Comparison of ENCODE assay signal across 16 cellular contexts in genomic region chr11:59658036-59658435, GRCh38. TPM values are rescaled to one million over a fixed set of nuclear protein-coding genes. Genes with fewer than 3 reads are reported as not detected.
DNase-seq lines count a peak whose midpoint lies in the region; ATAC-seq and TF ChIP-seq lines count a peak whose summit lies in the region.
"Had no signal": no experiment of that assay in that cellular context is flagged by ENCODE, and none has a peak within 500 bp of the region (broad histone marks: within the 10 kb centered on the region; RNA-seq: fewer than 3 reads in every experiment).

No MANE protein-coding gene starts in this region.

- no peak overlapping the region for H2AFZ ChIP-seq in GM23338
- H2AFZ ChIP-seq: GM23248 had no signal

- no peaks in the 10 kb centered on the region for H3K27me3 ChIP-seq in GM23338 (ENCODE audit: insufficient read depth)
- H3K27me3 ChIP-seq: BE2C had no signal

- H3K9me2 ChIP-seq in GM23338 (ENCODE audit: insufficient read depth), result no peaks in the 10 kb centered on the region

- no peaks in the 10 kb centered on the region for H3F3A ChIP-seq in GM23338 (replicated peaks; ENCODE audit: low read depth)

- H3K36me3 ChIP-seq in GM23338 (ENCODE audit: insufficient read depth) (peaks cover 58% of the 10 kb centered on the region), mucosa of descending colon (ENCODE audit: low read depth) (peaks cover 20% of the 10 kb centered on the region)

- H3K27me3 Mint-ChIP-seq in activated T-cell treated with anti-CD3 and anti-CD28 coated beads, Interleukin-2, amount 50 U/mL, for 72 hours (ENCODE audit: low read depth), result no peaks in the 10 kb centered on the region
- H3K27me3 Mint-ChIP-seq in GM23338 (ENCODE audit: insufficient read depth, low read depth, poor library complexity), result peaks cover 4% of the 10 kb centered on the region
- H3K27me3 Mint-ChIP-seq: CD4-positive, CD25-positive, alpha-beta regulatory T cell; CD8-positive, alpha-beta memory T cell had no signal

- H4K20me1 ChIP-seq in GM23338 (replicated peaks; ENCODE audit: insufficient read depth), result peaks cover 4% of the 10 kb centered on the region

- no peak overlapping the region for H3K4me2 ChIP-seq in GM23338

- peaks cover 5% of the 10 kb centered on the region for H3K4me1 Mint-ChIP-seq in activated T-cell treated with anti-CD3 and anti-CD28 coated beads, Interleukin-2, amount 50 U/mL, for 72 hours (ENCODE audit: low read depth)
- H3K4me1 Mint-ChIP-seq in GM23338, result peaks cover 5% of the 10 kb centered on the region; the same call in 2 of the 3 replicates
- H3K4me1 Mint-ChIP-seq in stimulated activated effector memory CD8-positive, alpha-beta T cell treated with anti-CD3 and anti-CD28 coated beads, Interleukin-12 subunit alpha, Interleukin-12 subunit beta, amount 100 ng/mL, for 72 hours, result peaks cover 9% of the 10 kb centered on the region

- TF ChIP-seq CTCF in GM23338 (conservative IDR thresholded peaks at IDR 0.05; ENCODE audit: low read depth in 2 of 2) (no peak), mucosa of descending colon (IDR thresholded peaks at IDR 0.05) (no peak)

- H3K27ac ChIP-seq in GM23338 (ENCODE audit: low read depth), result no peak overlapping the region
- H3K27ac ChIP-seq: GM23248 had no signal

- H3K9me3 Mint-ChIP-seq in activated T-cell treated with anti-CD3 and anti-CD28 coated beads, Interleukin-2, amount 50 U/mL, for 72 hours, result no peaks in the 10 kb centered on the region
- H3K9me3 Mint-ChIP-seq in GM23338, result no peaks in the 10 kb centered on the region
- H3K9me3 Mint-ChIP-seq in stimulated activated effector memory CD8-positive, alpha-beta T cell treated with anti-CD3 and anti-CD28 coated beads, Interleukin-12 subunit alpha, Interleukin-12 subunit beta, amount 100 ng/mL, for 72 hours, result no peaks in the 10 kb centered on the region
- H3K9me3 Mint-ChIP-seq: CD4-positive, CD25-positive, alpha-beta regulatory T cell; CD8-positive, alpha-beta memory T cell had no signal

- DNase-seq in activated T-cell treated with anti-CD3 and anti-CD28 coated beads, Interleukin-2, amount 50 U/mL, for 72 hours, result no peak
- no peak for DNase-seq in activated T-cell treated with anti-CD3 and anti-CD28 coated beads, Interleukin-2, amount 50 U/mL, for 48 hours
- no peak for DNase-seq in GM23338 (ENCODE audit: low spot score)
- peak; percentile 3 to 4 for DNase-seq in dermis microvascular lymphatic vessel endothelial cell (ENCODE audit: low read depth in 2 of 2)
- no peak for DNase-seq in stimulated activated effector memory CD8-positive, alpha-beta T cell treated with anti-CD3 and anti-CD28 coated beads, Interleukin-12 subunit alpha, Interleukin-12 subunit beta, amount 100 ng/mL, for 72 hours (ENCODE audit: low spot score in 2 of 2)
- no peak for DNase-seq in mucosa of descending colon
- no peak for DNase-seq in central memory CD4-positive, alpha-beta T cell
- DNase-seq: BE2C; C1 segment of cervical spinal cord; CD4-positive, CD25-positive, alpha-beta regulatory T cell; CD8-positive, alpha-beta memory T cell; COR-L47; GM23248; HCEC 1CT had no signal

- no peaks in the 10 kb centered on the region; the same call in 1 of the 2 replicates for H3K79me2 ChIP-seq in GM23338 (replicated peaks; ENCODE audit: insufficient read depth)

- H3K9me3 ChIP-seq in mucosa of descending colon, result no peaks in the 10 kb centered on the region
- H3K9me3 ChIP-seq: BE2C had no signal

- intact Hi-C loops in mucosa of descending colon (cut with DNase I, micrococcal nuclease), result loop anchor here in 1 of 2 donors (10.0 kb wide), 1 partner anchor 53 kb away; no protein-coding TSS in a partner anchor

- H3K4me1 ChIP-seq in GM23338 (ENCODE audit: insufficient read depth) (peaks cover 8% of the 10 kb centered on the region), mucosa of descending colon (ENCODE audit: low read depth) (no peaks in the 10 kb centered on the region)
- H3K4me1 ChIP-seq: BE2C had no signal

- H3K27ac Mint-ChIP-seq in activated T-cell treated with anti-CD3 and anti-CD28 coated beads, Interleukin-2, amount 50 U/mL, for 72 hours, result peak overlapping the region; percentile 68
- H3K27ac Mint-ChIP-seq in GM23338, result 0 out of 2 replicates have a peak overlapping the region, but pooled peaks have one; percentile 48
- peak overlapping the region; percentile 69 for H3K27ac Mint-ChIP-seq in stimulated activated effector memory CD8-positive, alpha-beta T cell treated with anti-CD3 and anti-CD28 coated beads, Interleukin-12 subunit alpha, Interleukin-12 subunit beta, amount 100 ng/mL, for 72 hours

- H3K4me3 Mint-ChIP-seq in activated T-cell treated with anti-CD3 and anti-CD28 coated beads, Interleukin-2, amount 50 U/mL, for 72 hours, result no peak overlapping the region
- no peak overlapping the region for H3K4me3 Mint-ChIP-seq in GM23338
- H3K4me3 Mint-ChIP-seq in stimulated activated effector memory CD8-positive, alpha-beta T cell treated with anti-CD3 and anti-CD28 coated beads, Interleukin-12 subunit alpha, Interleukin-12 subunit beta, amount 100 ng/mL, for 72 hours, result no peak overlapping the region
- H3K4me3 Mint-ChIP-seq: CD4-positive, CD25-positive, alpha-beta regulatory T cell; CD8-positive, alpha-beta memory T cell had no signal

- no peak for ATAC-seq in activated T-cell treated with anti-CD3 and anti-CD28 coated beads, Interleukin-2, amount 50 U/mL, for 72 hours (replicated peaks in 1 of 2)
- ATAC-seq in GM23338 (no peak), mucosa of descending colon (no peak)
- ATAC-seq in stimulated activated effector memory CD8-positive, alpha-beta T cell treated with anti-CD3 and anti-CD28 coated beads, Interleukin-12 subunit alpha, Interleukin-12 subunit beta, amount 100 ng/mL, for 72 hours, result no peak

- no peak overlapping the region for H3K4me3 ChIP-seq in GM23338
- no peak overlapping the region for H3K4me3 ChIP-seq in mucosa of descending colon
- H3K4me3 ChIP-seq: GM23248 had no signal

- peaks cover 12 to 53% of the 10 kb centered on the region in 2 donors for H3K36me3 Mint-ChIP-seq in activated T-cell treated with anti-CD3 and anti-CD28 coated beads, Interleukin-2, amount 50 U/mL, for 72 hours (ENCODE audit: insufficient read depth in 2 of 2)
- H3K36me3 Mint-ChIP-seq in GM23338 (ENCODE audit: low read depth), result peaks cover 70% of the 10 kb centered on the region
- H3K36me3 Mint-ChIP-seq in stimulated activated effector memory CD8-positive, alpha-beta T cell treated with anti-CD3 and anti-CD28 coated beads, Interleukin-12 subunit alpha, Interleukin-12 subunit beta, amount 100 ng/mL, for 72 hours, result peaks cover 100% of the 10 kb centered on the region

TF ChIP-seq in GM23338, 12 proteins besides CTCF, POLR2A, EP300 and RAD21 (continues in another document):
- TF ChIP-seq EZH2phosphoT487 (IDR thresholded peaks at IDR 0.05; ENCODE audit: unreplicated experiment) (no peak), ZNF331 (CRISPR knock-in tag; IDR thresholded peaks at IDR 0.05; ENCODE audit: low read depth) (no peak), NANOG (IDR thresholded peaks at IDR 0.05; ENCODE audit: borderline replicate concordance) (no peak), STAT1 (IDR thresholded peaks at IDR 0.05; ENCODE audit: unreplicated experiment) (no peak), ZNF114 (CRISPR knock-in tag; IDR thresholded peaks at IDR 0.05) (no peak), ETS1 (IDR thresholded peaks at IDR 0.05) (no peak)

RNA-seq across cellular contexts. Expression of gene PATL1, which starts 10.8 kb away (rescaled TPM):
- 10 to 100 TPM; 70.9 to 75.1 TPM for total RNA-seq in activated T-cell treated with anti-CD3 and anti-CD28 coated beads, Interleukin-2, amount 50 U/mL, for 72 hours
- total RNA-seq in GM23338 (2014; rRNA removed; shearing (Covaris generic)), result 19.6 and 20.8 TPM in 2 replicates
- polyA plus RNA-seq in GM23338 (2016; fragmentation: Nextera tagmentation; extraction: Ambion mirVana), result 12.3 and 12.9 TPM in 2 replicates
- total RNA-seq in dermis microvascular lymphatic vessel endothelial cell, result 4.2 and 10.1 TPM in 2 replicates
- 10 to 100 TPM; 34.1 to 40.2 (median 34.6) TPM for total RNA-seq in mucosa of descending colon

RNA-seq across cellular contexts. Expression of gene OSBP, which starts 42.5 kb away (rescaled TPM):
- 10 to 100 TPM; 61.9 to 67.4 TPM for total RNA-seq in activated T-cell treated with anti-CD3 and anti-CD28 coated beads, Interleukin-2, amount 50 U/mL, for 72 hours
- total RNA-seq in GM23338 (2014; rRNA removed; shearing (Covaris generic)), result 35.7 and 39.3 TPM in 2 replicates
- 11.0 and 13.1 TPM in 2 replicates for polyA plus RNA-seq in GM23338 (2016; fragmentation: Nextera tagmentation; extraction: Ambion mirVana)
- total RNA-seq in dermis microvascular lymphatic vessel endothelial cell (37.1 and 62.6 TPM in 2 replicates), mucosa of descending colon (10 to 100 TPM; 55.0 to 57.8 (median 55.9) TPM)

RNA-seq across cellular contexts. Expression of gene OR10V1, which starts 55.6 kb away (rescaled TPM):
- not detected for total RNA-seq in activated T-cell treated with anti-CD3 and anti-CD28 coated beads, Interleukin-2, amount 50 U/mL, for 72 hours
- not detected in 2 replicates for total RNA-seq in GM23338 (2014; rRNA removed; shearing (Covaris generic))
- polyA plus RNA-seq in GM23338 (2016; fragmentation: Nextera tagmentation; extraction: Ambion mirVana), result not detected in 2 replicates
- total RNA-seq in dermis microvascular lymphatic vessel endothelial cell, result not detected in 2 replicates
- total RNA-seq in mucosa of descending colon, result not detected
- total RNA-seq: A172; CD4-positive, CD25-positive, alpha-beta regulatory T cell; CD8-positive, alpha-beta memory T cell; GM23248; HT-29 had no signal
- polyA plus RNA-seq: CD4-positive, CD25-positive, alpha-beta regulatory T cell; CD8-positive, alpha-beta memory T cell; GM23248 had no signal

Comparison
In these comparisons a context has a peak if more than half of its experiments do, and no peak if none do; other contexts are left out.
1. DNase-seq: peak in dermis microvascular lymphatic vessel endothelial cell (2 of 2); none in activated T-cell treated with anti-CD3 and anti-CD28 coated beads, Interleukin-2, amount 50 U/mL, for 72 hours (0 of 2), activated T-cell treated with anti-CD3 and anti-CD28 coated beads, Interleukin-2, amount 50 U/mL, for 48 hours (0 of 2), GM23338 (single experiment), stimulated activated effector memory CD8-positive, alpha-beta T cell treated with anti-CD3 and anti-CD28 coated beads, Interleukin-12 subunit alpha, Interleukin-12 subunit beta, amount 100 ng/mL, for 72 hours (0 of 2), mucosa of descending colon (0 of 3) and central memory CD4-positive, alpha-beta T cell (single experiment).
2. Peak in every context shown above with its lines, with median percentiles within 50 percentile points of each other: H3K27ac Mint-ChIP-seq.